Comparison of ENCODE assay signal across 8 cellular contexts in the genomic region with DNA sequence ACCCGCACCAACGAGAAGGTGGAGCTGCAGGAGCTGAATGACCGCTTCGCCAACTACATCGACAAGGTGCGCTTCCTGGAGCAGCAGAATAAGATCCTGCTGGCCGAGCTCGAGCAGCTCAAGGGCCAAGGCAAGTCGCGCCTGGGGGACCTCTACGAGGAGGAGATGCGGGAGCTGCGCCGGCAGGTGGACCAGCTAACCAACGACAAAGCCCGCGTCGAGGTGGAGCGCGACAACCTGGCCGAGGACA. TPM values are rescaled to one million over a fixed set of nuclear protein-coding genes. Genes with fewer than 3 reads are reported as not detected.
DNase-seq lines count a peak whose midpoint lies in the region; ATAC-seq and TF ChIP-seq lines count a peak whose summit lies in the region.

No MANE protein-coding gene starts in this region.

- TF ChIP-seq CTCF in colonic mucosa (IDR thresholded peaks at IDR 0.05) (no peak), neural cell (IDR thresholded peaks at IDR 0.05; ENCODE audit: poor library complexity, severe bottlenecking) (no peak)

- DNase-seq in colonic mucosa (peak; percentile 46), foreskin melanocyte (no peak), COLO668 (lab: John Stamatoyannopoulos, UW; ENCODE audit: unreplicated experiment) (no peak), NCI-H2196 treated with DMSO at 0.1 percent for 48 hours (lab: John Stamatoyannopoulos, UW; ENCODE audit: unreplicated experiment) (no peak)

- H3K27ac ChIP-seq in HUES64 (ENCODE audit: low read depth, low read length) (peak overlapping the region; percentile 75), colonic mucosa (peak overlapping the region; percentile 94), neural cell (ENCODE audit: low read length) (peak overlapping the region; percentile 64)

- H3K4me3 ChIP-seq in HUES64 (ENCODE audit: low read length): peak overlapping the region; percentile 90
- peak overlapping the region; percentile 69 for H3K4me3 ChIP-seq in colonic mucosa
- H3K4me3 ChIP-seq in neural cell (ENCODE audit: low read length): peak overlapping the region; percentile 99

- no peaks in the 10 kb centered on the region for H3K9me3 ChIP-seq in HUES64 (ENCODE audit: insufficient read depth, low read depth, low read length)
- no peaks in the 10 kb centered on the region for H3K9me3 ChIP-seq in colonic mucosa
- no peaks in the 10 kb centered on the region for H3K9me3 ChIP-seq in neural cell (ENCODE audit: low read length)

- H3K4me2 ChIP-seq in neural cell (ENCODE audit: low read length): peak overlapping the region; percentile 66

- intact Hi-C loops in colonic mucosa (cut with DNase I): loop anchor here (10.0 kb wide), 1 partner anchor 75 kb away; no protein-coding TSS in a partner anchor

- H3K36me3 ChIP-seq in HUES64 (ENCODE audit: insufficient read depth, low read length) (peaks cover 42% of the 10 kb centered on the region), colonic mucosa (no peaks in the 10 kb centered on the region), neural cell (ENCODE audit: insufficient read depth, low read length) (peaks cover 1% of the 10 kb centered on the region)

- under 1% methylated on average over 21 of the region's 21 CpGs for WGBS in HUES64

- TF ChIP-seq RAD21 in neural cell (conservative IDR thresholded peaks at IDR 0.05): no peak

- peak; percentile 0 for ATAC-seq in GM18868 (IDR thresholded peaks at IDR 0.05; ENCODE audit: unreplicated experiment)
- ATAC-seq in HG03095 (IDR thresholded peaks at IDR 0.05; ENCODE audit: unreplicated experiment): no peak

- peaks cover 37% of the 10 kb centered on the region for H3K79me2 ChIP-seq in neural cell (replicated peaks; ENCODE audit: insufficient read depth, low read length)

- TF ChIP-seq EP300 in neural cell (conservative IDR thresholded peaks at IDR 0.05; ENCODE audit: poor library complexity, severe bottlenecking): no peak

- peak overlapping the region; percentile 87 for H3K9ac ChIP-seq in HUES64 (ENCODE audit: low read depth, low read length)
- H3K9ac ChIP-seq in colonic mucosa (ENCODE audit: low read depth in 2 of 2, low read length in 2 of 2): peak overlapping the region; percentile 86 to 97
- peak overlapping the region; percentile 80 for H3K9ac ChIP-seq in neural cell (ENCODE audit: low read length)

- peaks cover 30% of the 10 kb centered on the region for H3K27me3 ChIP-seq in HUES64 (ENCODE audit: insufficient read depth, low read length)
- peaks cover 10% of the 10 kb centered on the region for H3K27me3 ChIP-seq in colonic mucosa
- no peaks in the 10 kb centered on the region for H3K27me3 ChIP-seq in neural cell (ENCODE audit: insufficient read depth, low read depth, low read length)

- H2AFZ ChIP-seq in neural cell (ENCODE audit: low read depth, low read length): no peak overlapping the region

- no peaks in the 10 kb centered on the region for H3K9me2 ChIP-seq in neural cell (ENCODE audit: insufficient read depth, low read length)

- H3K4me1 ChIP-seq in HUES64 (ENCODE audit: insufficient read depth, low read length) (peaks cover 33% of the 10 kb centered on the region), colonic mucosa (peaks cover 9% of the 10 kb centered on the region)

- H3F3A ChIP-seq in neural cell (ENCODE audit: insufficient read depth, low read length, poor library complexity, severe bottlenecking): no peaks in the 10 kb centered on the region

- H4K20me1 ChIP-seq in neural cell (ENCODE audit: insufficient read depth): no peaks in the 10 kb centered on the region

TF ChIP-seq in neural cell, 6 proteins besides CTCF, POLR2A, EP300 and RAD21:
- TF ChIP-seq EZH2 (IDR thresholded peaks at IDR 0.05; ENCODE audit: borderline replicate concordance, insufficient read depth, low read length, poor library complexity, severe bottlenecking) (no peak), SMC3 (conservative IDR thresholded peaks at IDR 0.05; ENCODE audit: poor library complexity) (no peak), MXI1 (conservative IDR thresholded peaks at IDR 0.05; ENCODE audit: poor library complexity, severe bottlenecking) (peak; percentile 28), TAF1 (IDR thresholded peaks at IDR 0.05; ENCODE audit: low read depth) (peak; percentile 14)
- TF ChIP-seq, protein P1, sequence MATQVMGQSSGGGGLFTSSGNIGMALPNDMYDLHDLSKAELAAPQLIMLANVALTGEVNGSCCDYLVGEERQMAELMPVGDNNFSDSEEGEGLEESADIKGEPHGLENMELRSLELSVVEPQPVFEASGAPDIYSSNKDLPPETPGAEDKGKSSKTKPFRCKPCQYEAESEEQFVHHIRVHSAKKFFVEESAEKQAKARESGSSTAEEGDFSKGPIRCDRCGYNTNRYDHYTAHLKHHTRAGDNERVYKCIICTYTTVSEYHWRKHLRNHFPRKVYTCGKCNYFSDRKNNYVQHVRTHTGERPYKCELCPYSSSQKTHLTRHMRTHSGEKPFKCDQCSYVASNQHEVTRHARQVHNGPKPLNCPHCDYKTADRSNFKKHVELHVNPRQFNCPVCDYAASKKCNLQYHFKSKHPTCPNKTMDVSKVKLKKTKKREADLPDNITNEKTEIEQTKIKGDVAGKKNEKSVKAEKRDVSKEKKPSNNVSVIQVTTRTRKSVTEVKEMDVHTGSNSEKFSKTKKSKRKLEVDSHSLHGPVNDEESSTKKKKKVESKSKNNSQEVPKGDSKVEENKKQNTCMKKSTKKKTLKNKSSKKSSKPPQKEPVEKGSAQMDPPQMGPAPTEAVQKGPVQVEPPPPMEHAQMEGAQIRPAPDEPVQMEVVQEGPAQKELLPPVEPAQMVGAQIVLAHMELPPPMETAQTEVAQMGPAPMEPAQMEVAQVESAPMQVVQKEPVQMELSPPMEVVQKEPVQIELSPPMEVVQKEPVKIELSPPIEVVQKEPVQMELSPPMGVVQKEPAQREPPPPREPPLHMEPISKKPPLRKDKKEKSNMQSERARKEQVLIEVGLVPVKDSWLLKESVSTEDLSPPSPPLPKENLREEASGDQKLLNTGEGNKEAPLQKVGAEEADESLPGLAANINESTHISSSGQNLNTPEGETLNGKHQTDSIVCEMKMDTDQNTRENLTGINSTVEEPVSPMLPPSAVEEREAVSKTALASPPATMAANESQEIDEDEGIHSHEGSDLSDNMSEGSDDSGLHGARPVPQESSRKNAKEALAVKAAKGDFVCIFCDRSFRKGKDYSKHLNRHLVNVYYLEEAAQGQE (IDR thresholded peaks at IDR 0.05; ENCODE audit: borderline replicate concordance): no peak

RNA-seq across cellular contexts. Expression of gene VIM, which starts 1.6 kb away (rescaled TPM):
- 711 TPM for polyA plus RNA-seq in HUES64 (2013, experiment 1 of 2)
- polyA plus RNA-seq in HUES64 (2013, experiment 2 of 2): 820 TPM
- total RNA-seq in colonic mucosa: 100 to 1,000 TPM; 121 to 326 TPM
- polyA plus RNA-seq in neural cell: 152 and 170 TPM in 2 replicates
- polyA minus RNA-seq in neural cell: 155 and 162 TPM in 2 replicates

RNA-seq across cellular contexts. Expression of gene TRDMT1, which starts 28.2 kb away (rescaled TPM):
- 15.5 TPM for polyA plus RNA-seq in HUES64 (2013, experiment 1 of 2)
- polyA plus RNA-seq in HUES64 (2013, experiment 2 of 2): 12.7 TPM
- total RNA-seq in colonic mucosa: 1 to 10 TPM; 3.4 to 3.5 TPM
- polyA plus RNA-seq in neural cell: 21.7 and 25.4 TPM in 2 replicates
- polyA minus RNA-seq in neural cell: 61.8 and 77.3 TPM in 2 replicates
